ENCODE assay signal across 1 cellular context in the genomic region with DNA sequence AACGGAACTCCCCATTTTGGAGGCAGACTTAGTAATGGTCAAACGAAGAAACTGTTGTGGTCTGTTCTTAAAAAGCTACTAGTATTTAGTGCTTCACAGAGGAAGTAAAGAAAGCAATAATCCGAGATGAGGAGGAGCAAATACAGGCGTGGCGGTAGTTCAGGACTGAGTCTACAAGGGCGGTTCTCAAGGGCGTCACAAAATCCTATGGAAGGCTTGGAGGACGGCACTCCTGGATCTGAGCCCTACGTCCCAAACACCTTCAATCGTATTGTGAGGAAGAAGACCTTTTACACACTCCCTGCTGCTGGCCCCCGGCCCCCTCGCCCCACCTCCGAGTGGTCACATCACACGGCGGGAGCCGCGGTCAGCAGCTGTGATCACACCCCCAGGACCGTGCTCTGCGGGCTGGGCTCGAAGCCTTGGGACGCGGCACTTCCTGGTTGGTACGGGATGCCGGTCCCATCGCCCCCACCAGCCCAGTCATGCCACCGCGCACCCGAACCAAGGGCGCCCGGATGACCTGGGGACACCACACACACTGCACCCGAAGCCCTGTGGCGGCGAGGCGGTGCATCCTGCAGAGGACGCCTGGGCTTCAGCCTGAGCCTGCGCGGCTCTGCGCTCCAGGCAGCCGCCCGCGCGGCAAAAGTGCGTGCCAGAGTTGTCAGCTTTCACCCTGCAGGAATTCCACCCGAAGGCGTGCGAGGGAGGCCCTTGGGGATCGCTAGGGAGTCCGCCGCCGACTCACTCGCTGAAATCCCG.
TF ChIP-seq lines count a peak whose summit lies in the region.

No MANE protein-coding gene starts in this region.

TF ChIP-seq in K562, 482 proteins besides CTCF, POLR2A, EP300 and RAD21 (continues in another document):
- TF ChIP-seq XRCC5 (IDR thresholded peaks at IDR 0.05; ENCODE audit: low read depth, low read length) (no peak; the same call in 1 of the 2 replicates), KLF1 (tag; IDR thresholded peaks at IDR 0.05) (no peak), THRAP3 (IDR thresholded peaks at IDR 0.05; ENCODE audit: borderline replicate concordance) (no peak), KLF16 (IDR thresholded peaks at IDR 0.05) (no peak), TBP (optimal IDR thresholded peaks at IDR 0.05; ENCODE audit: low read depth, low read length) (peak; percentile 42), NR4A1 (CRISPR knock-in tag; IDR thresholded peaks at IDR 0.05) (peak; percentile 57; the same call in 1 of the 2 replicates), NR4A1 (tag; IDR thresholded peaks at IDR 0.05) (no peak), MEIS2 (IDR thresholded peaks at IDR 0.05; ENCODE audit: partially characterized antibody) (peak; percentile 0), EHMT2 (IDR thresholded peaks at IDR 0.05) (no peak), PHB (CRISPR knock-in tag; IDR thresholded peaks at IDR 0.05) (no peak), L3MBTL2 (IDR thresholded peaks at IDR 0.05) (peak; percentile 84), ZKSCAN1 (IDR thresholded peaks at IDR 0.05; ENCODE audit: low read depth, low read length) (peak; percentile 33; the same call in 1 of the 2 replicates), ZNF134 (CRISPR knock-in tag; conservative IDR thresholded peaks at IDR 0.05) (no peak), MEF2D (tag; conservative IDR thresholded peaks at IDR 0.05; ENCODE audit: low read depth) (0 out of 2 replicates have a peak, but pooled peaks have one; percentile 9), ZNF174 (CRISPR knock-in tag; IDR thresholded peaks at IDR 0.05) (no peak), FOXP1 (CRISPR knock-in tag; IDR thresholded peaks at IDR 0.05) (peak; percentile 71; the same call in 1 of the 2 replicates), MAFK (IDR thresholded peaks at IDR 0.05; ENCODE audit: low read length) (no peak), DNMT1 (IDR thresholded peaks at IDR 0.05) (no peak), ZFP30 (CRISPR knock-in tag; IDR thresholded peaks at IDR 0.05; ENCODE audit: borderline replicate concordance) (no peak), ZNF586 (CRISPR knock-in tag; conservative IDR thresholded peaks at IDR 0.05) (no peak), SMAD4 (CRISPR knock-in tag; conservative IDR thresholded peaks at IDR 0.05) (0 out of 2 replicates have a peak, but pooled peaks have one; percentile 27), CREM (IDR thresholded peaks at IDR 0.05; ENCODE audit: low read depth) (peak; percentile 58; the same call in 1 of the 2 replicates), ZSCAN32 (CRISPR knock-in tag; IDR thresholded peaks at IDR 0.05) (no peak), HLTF (IDR thresholded peaks at IDR 0.05) (no peak), KLF10 (CRISPR knock-in tag; IDR thresholded peaks at IDR 0.05) (no peak), NFIX (CRISPR knock-in tag; IDR thresholded peaks at IDR 0.05; ENCODE audit: low read depth) (no peak), ILF3 (IDR thresholded peaks at IDR 0.05; ENCODE audit: borderline replicate concordance) (no peak)
- TF ChIP-seq, protein P1, sequence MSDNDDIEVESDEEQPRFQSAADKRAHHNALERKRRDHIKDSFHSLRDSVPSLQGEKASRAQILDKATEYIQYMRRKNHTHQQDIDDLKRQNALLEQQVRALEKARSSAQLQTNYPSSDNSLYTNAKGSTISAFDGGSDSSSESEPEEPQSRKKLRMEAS (CRISPR knock-in tag; IDR thresholded peaks at IDR 0.05) = peak; percentile 59
- TF ChIP-seq, protein P2, sequence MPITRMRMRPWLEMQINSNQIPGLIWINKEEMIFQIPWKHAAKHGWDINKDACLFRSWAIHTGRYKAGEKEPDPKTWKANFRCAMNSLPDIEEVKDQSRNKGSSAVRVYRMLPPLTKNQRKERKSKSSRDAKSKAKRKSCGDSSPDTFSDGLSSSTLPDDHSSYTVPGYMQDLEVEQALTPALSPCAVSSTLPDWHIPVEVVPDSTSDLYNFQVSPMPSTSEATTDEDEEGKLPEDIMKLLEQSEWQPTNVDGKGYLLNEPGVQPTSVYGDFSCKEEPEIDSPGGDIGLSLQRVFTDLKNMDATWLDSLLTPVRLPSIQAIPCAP (CRISPR knock-in tag; IDR thresholded peaks at IDR 0.05; ENCODE audit: borderline replicate concordance) = no peak
- TF ChIP-seq, protein P3, sequence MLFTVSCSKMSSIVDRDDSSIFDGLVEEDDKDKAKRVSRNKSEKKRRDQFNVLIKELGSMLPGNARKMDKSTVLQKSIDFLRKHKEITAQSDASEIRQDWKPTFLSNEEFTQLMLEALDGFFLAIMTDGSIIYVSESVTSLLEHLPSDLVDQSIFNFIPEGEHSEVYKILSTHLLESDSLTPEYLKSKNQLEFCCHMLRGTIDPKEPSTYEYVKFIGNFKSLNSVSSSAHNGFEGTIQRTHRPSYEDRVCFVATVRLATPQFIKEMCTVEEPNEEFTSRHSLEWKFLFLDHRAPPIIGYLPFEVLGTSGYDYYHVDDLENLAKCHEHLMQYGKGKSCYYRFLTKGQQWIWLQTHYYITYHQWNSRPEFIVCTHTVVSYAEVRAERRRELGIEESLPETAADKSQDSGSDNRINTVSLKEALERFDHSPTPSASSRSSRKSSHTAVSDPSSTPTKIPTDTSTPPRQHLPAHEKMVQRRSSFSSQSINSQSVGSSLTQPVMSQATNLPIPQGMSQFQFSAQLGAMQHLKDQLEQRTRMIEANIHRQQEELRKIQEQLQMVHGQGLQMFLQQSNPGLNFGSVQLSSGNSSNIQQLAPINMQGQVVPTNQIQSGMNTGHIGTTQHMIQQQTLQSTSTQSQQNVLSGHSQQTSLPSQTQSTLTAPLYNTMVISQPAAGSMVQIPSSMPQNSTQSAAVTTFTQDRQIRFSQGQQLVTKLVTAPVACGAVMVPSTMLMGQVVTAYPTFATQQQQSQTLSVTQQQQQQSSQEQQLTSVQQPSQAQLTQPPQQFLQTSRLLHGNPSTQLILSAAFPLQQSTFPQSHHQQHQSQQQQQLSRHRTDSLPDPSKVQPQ (CRISPR knock-in tag; IDR thresholded peaks at IDR 0.05; ENCODE audit: borderline replicate concordance) = no peak
- TF ChIP-seq, protein P4, sequence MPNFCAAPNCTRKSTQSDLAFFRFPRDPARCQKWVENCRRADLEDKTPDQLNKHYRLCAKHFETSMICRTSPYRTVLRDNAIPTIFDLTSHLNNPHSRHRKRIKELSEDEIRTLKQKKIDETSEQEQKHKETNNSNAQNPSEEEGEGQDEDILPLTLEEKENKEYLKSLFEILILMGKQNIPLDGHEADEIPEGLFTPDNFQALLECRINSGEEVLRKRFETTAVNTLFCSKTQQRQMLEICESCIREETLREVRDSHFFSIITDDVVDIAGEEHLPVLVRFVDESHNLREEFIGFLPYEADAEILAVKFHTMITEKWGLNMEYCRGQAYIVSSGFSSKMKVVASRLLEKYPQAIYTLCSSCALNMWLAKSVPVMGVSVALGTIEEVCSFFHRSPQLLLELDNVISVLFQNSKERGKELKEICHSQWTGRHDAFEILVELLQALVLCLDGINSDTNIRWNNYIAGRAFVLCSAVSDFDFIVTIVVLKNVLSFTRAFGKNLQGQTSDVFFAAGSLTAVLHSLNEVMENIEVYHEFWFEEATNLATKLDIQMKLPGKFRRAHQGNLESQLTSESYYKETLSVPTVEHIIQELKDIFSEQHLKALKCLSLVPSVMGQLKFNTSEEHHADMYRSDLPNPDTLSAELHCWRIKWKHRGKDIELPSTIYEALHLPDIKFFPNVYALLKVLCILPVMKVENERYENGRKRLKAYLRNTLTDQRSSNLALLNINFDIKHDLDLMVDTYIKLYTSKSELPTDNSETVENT (CRISPR knock-in tag; IDR thresholded peaks at IDR 0.05) = no peak
- TF ChIP-seq, protein P5, sequence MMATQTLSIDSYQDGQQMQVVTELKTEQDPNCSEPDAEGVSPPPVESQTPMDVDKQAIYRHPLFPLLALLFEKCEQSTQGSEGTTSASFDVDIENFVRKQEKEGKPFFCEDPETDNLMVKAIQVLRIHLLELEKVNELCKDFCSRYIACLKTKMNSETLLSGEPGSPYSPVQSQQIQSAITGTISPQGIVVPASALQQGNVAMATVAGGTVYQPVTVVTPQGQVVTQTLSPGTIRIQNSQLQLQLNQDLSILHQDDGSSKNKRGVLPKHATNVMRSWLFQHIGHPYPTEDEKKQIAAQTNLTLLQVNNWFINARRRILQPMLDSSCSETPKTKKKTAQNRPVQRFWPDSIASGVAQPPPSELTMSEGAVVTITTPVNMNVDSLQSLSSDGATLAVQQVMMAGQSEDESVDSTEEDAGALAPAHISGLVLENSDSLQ (IDR thresholded peaks at IDR 0.05) = no peak
- TF ChIP-seq, protein P6, sequence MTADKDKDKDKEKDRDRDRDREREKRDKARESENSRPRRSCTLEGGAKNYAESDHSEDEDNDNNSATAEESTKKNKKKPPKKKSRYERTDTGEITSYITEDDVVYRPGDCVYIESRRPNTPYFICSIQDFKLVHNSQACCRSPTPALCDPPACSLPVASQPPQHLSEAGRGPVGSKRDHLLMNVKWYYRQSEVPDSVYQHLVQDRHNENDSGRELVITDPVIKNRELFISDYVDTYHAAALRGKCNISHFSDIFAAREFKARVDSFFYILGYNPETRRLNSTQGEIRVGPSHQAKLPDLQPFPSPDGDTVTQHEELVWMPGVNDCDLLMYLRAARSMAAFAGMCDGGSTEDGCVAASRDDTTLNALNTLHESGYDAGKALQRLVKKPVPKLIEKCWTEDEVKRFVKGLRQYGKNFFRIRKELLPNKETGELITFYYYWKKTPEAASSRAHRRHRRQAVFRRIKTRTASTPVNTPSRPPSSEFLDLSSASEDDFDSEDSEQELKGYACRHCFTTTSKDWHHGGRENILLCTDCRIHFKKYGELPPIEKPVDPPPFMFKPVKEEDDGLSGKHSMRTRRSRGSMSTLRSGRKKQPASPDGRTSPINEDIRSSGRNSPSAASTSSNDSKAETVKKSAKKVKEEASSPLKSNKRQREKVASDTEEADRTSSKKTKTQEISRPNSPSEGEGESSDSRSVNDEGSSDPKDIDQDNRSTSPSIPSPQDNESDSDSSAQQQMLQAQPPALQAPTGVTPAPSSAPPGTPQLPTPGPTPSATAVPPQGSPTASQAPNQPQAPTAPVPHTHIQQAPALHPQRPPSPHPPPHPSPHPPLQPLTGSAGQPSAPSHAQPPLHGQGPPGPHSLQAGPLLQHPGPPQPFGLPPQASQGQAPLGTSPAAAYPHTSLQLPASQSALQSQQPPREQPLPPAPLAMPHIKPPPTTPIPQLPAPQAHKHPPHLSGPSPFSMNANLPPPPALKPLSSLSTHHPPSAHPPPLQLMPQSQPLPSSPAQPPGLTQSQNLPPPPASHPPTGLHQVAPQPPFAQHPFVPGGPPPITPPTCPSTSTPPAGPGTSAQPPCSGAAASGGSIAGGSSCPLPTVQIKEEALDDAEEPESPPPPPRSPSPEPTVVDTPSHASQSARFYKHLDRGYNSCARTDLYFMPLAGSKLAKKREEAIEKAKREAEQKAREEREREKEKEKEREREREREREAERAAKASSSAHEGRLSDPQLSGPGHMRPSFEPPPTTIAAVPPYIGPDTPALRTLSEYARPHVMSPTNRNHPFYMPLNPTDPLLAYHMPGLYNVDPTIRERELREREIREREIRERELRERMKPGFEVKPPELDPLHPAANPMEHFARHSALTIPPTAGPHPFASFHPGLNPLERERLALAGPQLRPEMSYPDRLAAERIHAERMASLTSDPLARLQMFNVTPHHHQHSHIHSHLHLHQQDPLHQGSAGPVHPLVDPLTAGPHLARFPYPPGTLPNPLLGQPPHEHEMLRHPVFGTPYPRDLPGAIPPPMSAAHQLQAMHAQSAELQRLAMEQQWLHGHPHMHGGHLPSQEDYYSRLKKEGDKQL (CRISPR knock-in tag; IDR thresholded peaks at IDR 0.05; ENCODE audit: borderline replicate concordance) = no peak
- TF ChIP-seq, protein P7, sequence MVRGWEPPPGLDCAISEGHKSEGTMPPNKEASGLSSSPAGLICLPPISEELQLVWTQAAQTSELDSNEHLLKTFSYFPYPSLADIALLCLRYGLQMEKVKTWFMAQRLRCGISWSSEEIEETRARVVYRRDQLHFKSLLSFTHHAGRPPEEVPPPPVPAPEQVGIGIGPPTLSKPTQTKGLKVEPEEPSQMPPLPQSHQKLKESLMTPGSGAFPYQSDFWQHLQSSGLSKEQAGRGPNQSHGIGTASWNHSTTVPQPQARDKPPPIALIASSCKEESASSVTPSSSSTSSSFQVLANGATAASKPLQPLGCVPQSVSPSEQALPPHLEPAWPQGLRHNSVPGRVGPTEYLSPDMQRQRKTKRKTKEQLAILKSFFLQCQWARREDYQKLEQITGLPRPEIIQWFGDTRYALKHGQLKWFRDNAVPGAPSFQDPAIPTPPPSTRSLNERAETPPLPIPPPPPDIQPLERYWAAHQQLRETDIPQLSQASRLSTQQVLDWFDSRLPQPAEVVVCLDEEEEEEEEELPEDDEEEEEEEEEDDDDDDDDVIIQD (CRISPR knock-in tag; IDR thresholded peaks at IDR 0.05) = no peak
- TF ChIP-seq, protein P8, sequence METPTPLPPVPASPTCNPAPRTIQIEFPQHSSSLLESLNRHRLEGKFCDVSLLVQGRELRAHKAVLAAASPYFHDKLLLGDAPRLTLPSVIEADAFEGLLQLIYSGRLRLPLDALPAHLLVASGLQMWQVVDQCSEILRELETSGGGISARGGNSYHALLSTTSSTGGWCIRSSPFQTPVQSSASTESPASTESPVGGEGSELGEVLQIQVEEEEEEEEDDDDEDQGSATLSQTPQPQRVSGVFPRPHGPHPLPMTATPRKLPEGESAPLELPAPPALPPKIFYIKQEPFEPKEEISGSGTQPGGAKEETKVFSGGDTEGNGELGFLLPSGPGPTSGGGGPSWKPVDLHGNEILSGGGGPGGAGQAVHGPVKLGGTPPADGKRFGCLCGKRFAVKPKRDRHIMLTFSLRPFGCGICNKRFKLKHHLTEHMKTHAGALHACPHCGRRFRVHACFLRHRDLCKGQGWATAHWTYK (CRISPR knock-in tag; IDR thresholded peaks at IDR 0.05) = peak; percentile 88; the same call in 1 of the 2 replicates
- TF ChIP-seq, protein P9, sequence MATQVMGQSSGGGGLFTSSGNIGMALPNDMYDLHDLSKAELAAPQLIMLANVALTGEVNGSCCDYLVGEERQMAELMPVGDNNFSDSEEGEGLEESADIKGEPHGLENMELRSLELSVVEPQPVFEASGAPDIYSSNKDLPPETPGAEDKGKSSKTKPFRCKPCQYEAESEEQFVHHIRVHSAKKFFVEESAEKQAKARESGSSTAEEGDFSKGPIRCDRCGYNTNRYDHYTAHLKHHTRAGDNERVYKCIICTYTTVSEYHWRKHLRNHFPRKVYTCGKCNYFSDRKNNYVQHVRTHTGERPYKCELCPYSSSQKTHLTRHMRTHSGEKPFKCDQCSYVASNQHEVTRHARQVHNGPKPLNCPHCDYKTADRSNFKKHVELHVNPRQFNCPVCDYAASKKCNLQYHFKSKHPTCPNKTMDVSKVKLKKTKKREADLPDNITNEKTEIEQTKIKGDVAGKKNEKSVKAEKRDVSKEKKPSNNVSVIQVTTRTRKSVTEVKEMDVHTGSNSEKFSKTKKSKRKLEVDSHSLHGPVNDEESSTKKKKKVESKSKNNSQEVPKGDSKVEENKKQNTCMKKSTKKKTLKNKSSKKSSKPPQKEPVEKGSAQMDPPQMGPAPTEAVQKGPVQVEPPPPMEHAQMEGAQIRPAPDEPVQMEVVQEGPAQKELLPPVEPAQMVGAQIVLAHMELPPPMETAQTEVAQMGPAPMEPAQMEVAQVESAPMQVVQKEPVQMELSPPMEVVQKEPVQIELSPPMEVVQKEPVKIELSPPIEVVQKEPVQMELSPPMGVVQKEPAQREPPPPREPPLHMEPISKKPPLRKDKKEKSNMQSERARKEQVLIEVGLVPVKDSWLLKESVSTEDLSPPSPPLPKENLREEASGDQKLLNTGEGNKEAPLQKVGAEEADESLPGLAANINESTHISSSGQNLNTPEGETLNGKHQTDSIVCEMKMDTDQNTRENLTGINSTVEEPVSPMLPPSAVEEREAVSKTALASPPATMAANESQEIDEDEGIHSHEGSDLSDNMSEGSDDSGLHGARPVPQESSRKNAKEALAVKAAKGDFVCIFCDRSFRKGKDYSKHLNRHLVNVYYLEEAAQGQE (CRISPR knock-in tag; IDR thresholded peaks at IDR 0.05; ENCODE audit: low read depth) = peak; percentile 81; the same call in 1 of the 2 replicates
- TF ChIP-seq, protein P10, sequence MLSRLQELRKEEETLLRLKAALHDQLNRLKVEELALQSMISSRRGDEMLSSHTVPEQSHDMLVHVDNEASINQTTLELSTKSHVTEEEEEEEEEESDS (CRISPR knock-in tag; IDR thresholded peaks at IDR 0.05) = no peak
